20 cellular contexts compared by ENCODE assay signal in genomic region chr2:129301431-129301913, GRCh38.
DNase-seq lines count a peak whose midpoint lies in the region; ATAC-seq and TF ChIP-seq lines count a peak whose summit lies in the region.
"Had no signal": no experiment of that assay in that cellular context is flagged by ENCODE, and none has a peak within 500 bp of the region (broad histone marks: within the 10 kb centered on the region; RNA-seq: fewer than 3 reads in every experiment).

No MANE protein-coding gene starts in this region.

- TF ChIP-seq CTCF in astrocyte of the cerebellum (IDR thresholded peaks at IDR 0.05; ENCODE audit: low read depth, low read length, missing control alignments) = no peak
- TF ChIP-seq CTCF in heart left ventricle (IDR thresholded peaks at IDR 0.05) = no peak
- no peak for TF ChIP-seq CTCF in nephron (IDR thresholded peaks at IDR 0.05; ENCODE audit: unreplicated experiment in 3 of 3)
- TF ChIP-seq CTCF in upper lobe of right lung (IDR thresholded peaks at IDR 0.05) = no peak

- no peak overlapping the region for H3K4me3 ChIP-seq in astrocyte of the cerebellum (ENCODE audit: low read depth, low read length)
- H3K4me3 ChIP-seq in heart left ventricle = no peak overlapping the region
- H3K4me3 ChIP-seq in upper lobe of right lung = no peak overlapping the region
- H3K4me3 ChIP-seq: ovary, skin epidermis had no signal

- DNase-seq in astrocyte of the cerebellum (ENCODE audit: low read depth) = peak; percentile 65
- no peak for DNase-seq in heart left ventricle
- no peak for DNase-seq in upper lobe of right lung
- no peak for DNase-seq in NCI-H146 (lab: John Stamatoyannopoulos, UW)
- no peak for DNase-seq in amniotic stem cell (lab: John Stamatoyannopoulos, UW)
- DNase-seq: activated B cell treated with CpG ODN at 0.5 μM for 24 hours; activated CD8-positive, alpha-beta T cell treated with anti-CD3 and anti-CD28 coated beads for 36 hours; activated naive CD8-positive, alpha-beta T cell treated with anti-CD3 and anti-CD28 coated beads, Interleukin-2, amount 10 ng/mL, durations not matched to agents 7 days and 5 days; activated T-cell treated with anti-CD3 and anti-CD28 coated beads, Interleukin-2, amount 50 U/mL, for 48 hours; central memory CD4-positive, alpha-beta T cell; effector memory CD8-positive, alpha-beta T cell; KG1; NCI-H1092 treated with DMSO at 0.1 percent for 48 hours; NCI-H2171; NCI-H69; ovary; stimulated activated CD4-positive, alpha-beta T cell treated with anti-CD3 and anti-CD28 coated beads, Interleukin-2, amount 100 ng/mL, for 48 hours had no signal

- TF ChIP-seq POLR2A in heart left ventricle (IDR thresholded peaks at IDR 0.05) = no peak

- in situ Hi-C loops in astrocyte of the cerebellum (cut with HindIII; ENCODE audit: low sequenced_read_pairs) = no loop called here

- ATAC-seq in heart left ventricle (peak; percentile 72 to 86 (median 82)), upper lobe of right lung (peak; percentile 8), GM18870 (IDR thresholded peaks at IDR 0.05; ENCODE audit: unreplicated experiment) (no peak)
- ATAC-seq: activated CD8-positive, alpha-beta T cell treated with anti-CD3 and anti-CD28 coated beads for 36 hours; effector memory CD8-positive, alpha-beta T cell had no signal

- H3K4me1 ChIP-seq in heart left ventricle (peaks cover 0 to 24% (median 6%) of the 10 kb centered on the region in 12 donors), upper lobe of right lung (peaks cover 5% of the 10 kb centered on the region)

- peaks cover 55% of the 10 kb centered on the region for H3K4me1 Mint-ChIP-seq in nephron
- H3K4me1 Mint-ChIP-seq: activated B cell treated with CpG ODN at 0.5 μM for 24 hours; activated naive CD8-positive, alpha-beta T cell treated with anti-CD3 and anti-CD28 coated beads, Interleukin-2, amount 10 ng/mL, durations not matched to agents 7 days and 5 days had no signal

- H3K27me3 ChIP-seq in heart left ventricle (no peaks in the 10 kb centered on the region), upper lobe of right lung (no peaks in the 10 kb centered on the region)
- H3K27me3 ChIP-seq: ovary had no signal

- H3K9me3 Mint-ChIP-seq in nephron = peaks cover 3% of the 10 kb centered on the region
- H3K9me3 Mint-ChIP-seq: activated CD8-positive, alpha-beta T cell treated with anti-CD3 and anti-CD28 coated beads for 36 hours; activated naive CD8-positive, alpha-beta T cell treated with anti-CD3 and anti-CD28 coated beads, Interleukin-2, amount 10 ng/mL, durations not matched to agents 7 days and 5 days had no signal

- H3K9me3 ChIP-seq in heart left ventricle (peaks cover 0 to 6% (median 0%) of the 10 kb centered on the region in 12 donors), upper lobe of right lung (no peaks in the 10 kb centered on the region)
- H3K9me3 ChIP-seq: ovary had no signal

- no peaks in the 10 kb centered on the region for H3K36me3 ChIP-seq in heart left ventricle
- H3K36me3 ChIP-seq in upper lobe of right lung = no peaks in the 10 kb centered on the region
- H3K36me3 ChIP-seq: ovary had no signal

- 28 to 50% (median 41%) methylated on average over 5 of the region's 5 CpGs for WGBS in heart left ventricle, 4 donors

- intact Hi-C loops in heart left ventricle (cut with DNase I) = no loop called here
- intact Hi-C loops in upper lobe of right lung (cut with DNase I) = no loop called here

- no peak overlapping the region for H3K4me3 Mint-ChIP-seq in nephron
- H3K4me3 Mint-ChIP-seq: activated B cell treated with CpG ODN at 0.5 μM for 24 hours; activated CD8-positive, alpha-beta T cell treated with anti-CD3 and anti-CD28 coated beads for 36 hours; activated naive CD8-positive, alpha-beta T cell treated with anti-CD3 and anti-CD28 coated beads, Interleukin-2, amount 10 ng/mL, durations not matched to agents 7 days and 5 days; effector memory CD8-positive, alpha-beta T cell had no signal

- no peaks in the 10 kb centered on the region for H3K36me3 Mint-ChIP-seq in nephron (ENCODE audit: low read depth)
- H3K36me3 Mint-ChIP-seq: activated naive CD8-positive, alpha-beta T cell treated with anti-CD3 and anti-CD28 coated beads, Interleukin-2, amount 10 ng/mL, durations not matched to agents 7 days and 5 days had no signal

- H3K27ac ChIP-seq in heart left ventricle (peak overlapping the region in 8 of 12 donors; percentile 10 to 53 (median 33)), upper lobe of right lung (no peak overlapping the region)
- H3K27ac ChIP-seq: ovary had no signal

- H3K27ac Mint-ChIP-seq in nephron = peak overlapping the region in 2 of 3 experiments; percentile 71 to 86
- H3K27ac Mint-ChIP-seq: activated B cell treated with CpG ODN at 0.5 μM for 24 hours; activated CD8-positive, alpha-beta T cell treated with anti-CD3 and anti-CD28 coated beads for 36 hours; activated naive CD8-positive, alpha-beta T cell treated with anti-CD3 and anti-CD28 coated beads, Interleukin-2, amount 10 ng/mL, durations not matched to agents 7 days and 5 days; effector memory CD8-positive, alpha-beta T cell had no signal

- H3K27me3 Mint-ChIP-seq in nephron (ENCODE audit: low read depth) = peaks cover 4% of the 10 kb centered on the region
- H3K27me3 Mint-ChIP-seq: activated CD8-positive, alpha-beta T cell treated with anti-CD3 and anti-CD28 coated beads for 36 hours; activated naive CD8-positive, alpha-beta T cell treated with anti-CD3 and anti-CD28 coated beads, Interleukin-2, amount 10 ng/mL, durations not matched to agents 7 days and 5 days had no signal
